Comparison of ENCODE assay signal across 27 cellular contexts in the genomic region with DNA sequence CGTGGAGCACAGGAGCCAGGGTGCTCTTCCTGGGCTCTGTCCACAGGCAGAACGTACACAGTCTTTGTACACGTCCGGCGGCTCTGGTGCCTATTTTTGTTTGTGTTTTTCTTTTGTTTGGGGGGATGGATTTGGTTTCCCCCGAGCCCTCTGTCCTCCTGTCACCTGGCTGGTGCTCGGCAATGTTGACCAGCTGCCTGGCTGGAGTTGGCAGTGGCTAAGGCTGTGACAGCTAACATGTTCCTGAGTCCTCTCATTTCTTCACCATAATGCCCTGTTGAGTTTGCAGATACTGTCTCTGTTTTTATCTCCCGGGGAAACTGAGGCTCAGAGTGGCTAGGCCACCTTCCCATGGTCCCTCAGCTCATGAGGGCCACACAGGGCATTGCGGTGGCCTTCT.
"Had no signal": no experiment of that assay in that cellular context is flagged by ENCODE, and none has a peak within 500 bp of the region (broad histone marks: within the 10 kb centered on the region; RNA-seq: fewer than 3 reads in every experiment).

No MANE protein-coding gene starts in this region.

- H3K9me3 Mint-ChIP-seq: activated CD4-positive, alpha-beta memory T cell treated with anti-CD3 and anti-CD28 coated beads for 36 hours; activated CD4-positive, alpha-beta T cell treated with anti-CD3 and anti-CD28 coated beads, Interleukin-2, amount 10 ng/mL, durations not matched to agents 24 days and 14 days; activated naive CD4-positive, alpha-beta T cell treated with anti-CD3 and anti-CD28 coated beads, Interleukin-2, amount 10 ng/mL, durations not matched to agents 7 days and 5 days; activated naive CD4-positive, alpha-beta T cell treated with anti-CD3 and anti-CD28 coated beads, Interleukin-2, amount 50 U/mL, for 72 hours; central memory CD8-positive, alpha-beta T cell; dendritic cell treated with granulocyte-macrophage colony-stimulating factor and Interleukin-4, amounts not matched to agents 40 ng/mL and 50 ng/mL, for 4 days; endodermal cell had no signal

- H3K4me3 ChIP-seq: coronary artery, dorsolateral prefrontal cortex had no signal

- H3K36me3 ChIP-seq: brain microvascular endothelial cell had no signal

- ATAC-seq: activated CD4-positive, alpha-beta T cell treated with anti-CD3 and anti-CD28 coated beads for 36 hours; activated CD8-positive, alpha-beta memory T cell treated with anti-CD3 and anti-CD28 coated beads, Interleukin-2, amount 10 ng/mL, durations not matched to agents 7 days and 5 days; activated CD8-positive, alpha-beta T cell treated with anti-CD3 and anti-CD28 coated beads, Interleukin-2, amount 10 ng/mL, durations not matched to agents 7 days and 5 days; activated naive CD4-positive, alpha-beta T cell treated with anti-CD3 and anti-CD28 coated beads, Interleukin-2, amount 50 U/mL, for 72 hours; esophagus mucosa had no signal

- H3K27ac Mint-ChIP-seq: activated CD4-positive, alpha-beta memory T cell treated with anti-CD3 and anti-CD28 coated beads for 36 hours; activated CD4-positive, alpha-beta T cell treated with anti-CD3 and anti-CD28 coated beads for 36 hours; activated CD4-positive, alpha-beta T cell treated with anti-CD3 and anti-CD28 coated beads, Interleukin-2, amount 10 ng/mL, durations not matched to agents 24 days and 14 days; activated CD8-positive, alpha-beta memory T cell treated with anti-CD3 and anti-CD28 coated beads, Interleukin-2, amount 10 ng/mL, durations not matched to agents 7 days and 5 days; activated CD8-positive, alpha-beta T cell treated with anti-CD3 and anti-CD28 coated beads, Interleukin-2, amount 10 ng/mL, durations not matched to agents 7 days and 5 days; activated naive CD4-positive, alpha-beta T cell treated with anti-CD3 and anti-CD28 coated beads, Interleukin-2, amount 10 ng/mL, durations not matched to agents 7 days and 5 days; activated naive CD4-positive, alpha-beta T cell treated with anti-CD3 and anti-CD28 coated beads, Interleukin-2, amount 50 U/mL, for 72 hours; dendritic cell treated with granulocyte-macrophage colony-stimulating factor and Interleukin-4, amounts not matched to agents 40 ng/mL and 50 ng/mL, for 4 days; endodermal cell had no signal

- H3K4me1 Mint-ChIP-seq: activated CD4-positive, alpha-beta T cell treated with anti-CD3 and anti-CD28 coated beads for 36 hours; activated CD4-positive, alpha-beta T cell treated with anti-CD3 and anti-CD28 coated beads, Interleukin-2, amount 10 ng/mL, durations not matched to agents 24 days and 14 days; activated CD8-positive, alpha-beta memory T cell treated with anti-CD3 and anti-CD28 coated beads, Interleukin-2, amount 10 ng/mL, durations not matched to agents 7 days and 5 days; activated naive CD4-positive, alpha-beta T cell treated with anti-CD3 and anti-CD28 coated beads, Interleukin-2, amount 10 ng/mL, durations not matched to agents 7 days and 5 days; central memory CD8-positive, alpha-beta T cell; endodermal cell had no signal

- H3K27ac ChIP-seq: brain microvascular endothelial cell, coronary artery had no signal

- H3K4me3 Mint-ChIP-seq: activated CD4-positive, alpha-beta memory T cell treated with anti-CD3 and anti-CD28 coated beads for 36 hours; activated CD4-positive, alpha-beta T cell treated with anti-CD3 and anti-CD28 coated beads for 36 hours; activated CD4-positive, alpha-beta T cell treated with anti-CD3 and anti-CD28 coated beads, Interleukin-2, amount 10 ng/mL, durations not matched to agents 24 days and 14 days; activated CD8-positive, alpha-beta memory T cell treated with anti-CD3 and anti-CD28 coated beads, Interleukin-2, amount 10 ng/mL, durations not matched to agents 7 days and 5 days; activated CD8-positive, alpha-beta T cell treated with anti-CD3 and anti-CD28 coated beads, Interleukin-2, amount 10 ng/mL, durations not matched to agents 7 days and 5 days; activated naive CD4-positive, alpha-beta T cell treated with anti-CD3 and anti-CD28 coated beads, Interleukin-2, amount 10 ng/mL, durations not matched to agents 7 days and 5 days; central memory CD8-positive, alpha-beta T cell; dendritic cell treated with granulocyte-macrophage colony-stimulating factor and Interleukin-4, amounts not matched to agents 40 ng/mL and 50 ng/mL, for 4 days; endodermal cell had no signal

- DNase-seq: activated CD4-positive, alpha-beta memory T cell treated with anti-CD3 and anti-CD28 coated beads for 36 hours; activated CD4-positive, alpha-beta T cell treated with anti-CD3 and anti-CD28 coated beads for 36 hours; activated CD4-positive, alpha-beta T cell treated with anti-CD3 and anti-CD28 coated beads, Interleukin-2, amount 10 ng/mL, durations not matched to agents 24 days and 14 days; activated CD4-positive, CD25-positive, alpha-beta regulatory T cell; activated CD4-positive, CD25-positive, alpha-beta regulatory T cell treated with anti-CD3 and anti-CD28 coated beads, Interleukin-2, amount 50 U/mL, for 72 hours; activated CD8-positive, alpha-beta memory T cell treated with anti-CD3 and anti-CD28 coated beads, Interleukin-2, amount 10 ng/mL, durations not matched to agents 7 days and 5 days; activated CD8-positive, alpha-beta memory T cell treated with anti-CD3 and anti-CD28 coated beads, Interleukin-2, amount 50 U/mL, for 4 hours; activated CD8-positive, alpha-beta T cell treated with anti-CD3 and anti-CD28 coated beads, Interleukin-2, amount 10 ng/mL, durations not matched to agents 7 days and 5 days; activated gamma-delta T cell; activated naive CD4-positive, alpha-beta T cell; activated naive CD4-positive, alpha-beta T cell treated with anti-CD3 and anti-CD28 coated beads, Interleukin-2, amount 10 ng/mL, durations not matched to agents 7 days and 5 days; activated T-cell treated with anti-CD3 and anti-CD28 coated beads, Interleukin-2, amount 50 U/mL, for 1 hour; activated T-cell treated with anti-CD3 and anti-CD28 coated beads, Interleukin-2, amount 50 U/mL, for 48 hours; amniotic stem cell; anterior cingulate cortex; brain microvascular endothelial cell; dorsolateral prefrontal cortex; effector memory CD4-positive, alpha-beta T cell; endodermal cell; foreskin fibroblast; glutamatergic neuron; T-helper 2 cell had no signal

- H3K27me3 ChIP-seq: brain microvascular endothelial cell, dorsolateral prefrontal cortex had no signal

- H3K36me3 Mint-ChIP-seq: activated CD4-positive, alpha-beta memory T cell treated with anti-CD3 and anti-CD28 coated beads for 36 hours; activated CD8-positive, alpha-beta memory T cell treated with anti-CD3 and anti-CD28 coated beads, Interleukin-2, amount 10 ng/mL, durations not matched to agents 7 days and 5 days; activated naive CD4-positive, alpha-beta T cell treated with anti-CD3 and anti-CD28 coated beads, Interleukin-2, amount 10 ng/mL, durations not matched to agents 7 days and 5 days; activated naive CD4-positive, alpha-beta T cell treated with anti-CD3 and anti-CD28 coated beads, Interleukin-2, amount 50 U/mL, for 72 hours had no signal
